Comparison of ENCODE assay signal across 9 cellular contexts in genomic region chr14:95526483-95527391, GRCh38. TPM values are rescaled to one million over a fixed set of nuclear protein-coding genes. Genes with fewer than 3 reads are reported as not detected.
A peak's percentile ranks its signal among the peaks of the same experiment; 100 is the strongest.
DNase-seq lines count a peak whose midpoint lies in the region; ATAC-seq, FAIRE-seq and TF ChIP-seq lines count a peak whose summit lies in the region.
"Had no signal": no experiment of that assay in that cellular context is flagged by ENCODE, and none has a peak within 500 bp of the region (broad histone marks: within the 10 kb centered on the region; RNA-seq: fewer than 3 reads in every experiment).

No MANE protein-coding gene starts in this region.

- H3K27me3 ChIP-seq in gastroesophageal sphincter (no peaks in the 10 kb centered on the region), smooth muscle cell (ENCODE audit: low read depth) (no peaks in the 10 kb centered on the region), BE2C (no peaks in the 10 kb centered on the region)

- peak; percentile 38 for ATAC-seq in gastroesophageal sphincter

- H3K9ac ChIP-seq in smooth muscle cell (ENCODE audit: low read depth), result no peak overlapping the region

- H3K36me3 ChIP-seq in KOPT-K1 (ENCODE audit: insufficient read depth, low read length), result peaks cover 29% of the 10 kb centered on the region
- H3K36me3 ChIP-seq in gastroesophageal sphincter, result peaks cover 0 to 15% of the 10 kb centered on the region in 2 donors
- H3K36me3 ChIP-seq in smooth muscle cell (ENCODE audit: low read depth), result no peaks in the 10 kb centered on the region
- peaks cover 8% of the 10 kb centered on the region; the same call in 1 of the 2 replicates for H3K36me3 ChIP-seq in BE2C

- H3F3A ChIP-seq in smooth muscle cell (ENCODE audit: low read depth), result peaks cover 37% of the 10 kb centered on the region

- TF ChIP-seq CTCF in gastroesophageal sphincter (IDR thresholded peaks at IDR 0.05) (no peak), smooth muscle cell (IDR thresholded peaks at IDR 0.05; ENCODE audit: borderline replicate concordance, insufficient read depth, poor library complexity, severe bottlenecking) (no peak), BE2C (IDR thresholded peaks at IDR 0.05; ENCODE audit: low read depth, low read length) (no peak)

- H3K9me3 ChIP-seq in KOPT-K1 (ENCODE audit: insufficient read depth, low read length, poor library complexity, severe bottlenecking) (no peaks in the 10 kb centered on the region), gastroesophageal sphincter (no peaks in the 10 kb centered on the region), smooth muscle cell (replicated peaks; ENCODE audit: low read depth) (no peaks in the 10 kb centered on the region), BE2C (no peaks in the 10 kb centered on the region)

- FAIRE-seq in RCC 7860 (lab: Jason Lieb, UNC), result no peak

- TF ChIP-seq POLR2A in gastroesophageal sphincter (IDR thresholded peaks at IDR 0.05), result no peak

- H3K4me1 ChIP-seq in gastroesophageal sphincter (peaks cover 0 to 53% (median 12%) of the 10 kb centered on the region in 3 donors), smooth muscle cell (ENCODE audit: low read depth) (peaks cover 18% of the 10 kb centered on the region), BE2C (peaks cover 16% of the 10 kb centered on the region)

- H3K4me2 ChIP-seq in smooth muscle cell, result peak overlapping the region; percentile 59

- H3K4me3 ChIP-seq in gastroesophageal sphincter (no peak overlapping the region), smooth muscle cell (no peak overlapping the region), BE2C (ENCODE audit: low read depth, low read length) (no peak overlapping the region)

- no peak overlapping the region for H2AFZ ChIP-seq in smooth muscle cell (ENCODE audit: low read depth)

- H3K79me2 ChIP-seq in smooth muscle cell (ENCODE audit: low read depth), result peaks cover 38% of the 10 kb centered on the region

- peak; percentile 28 for DNase-seq in activated CD8-positive, alpha-beta memory T cell treated with anti-CD3 and anti-CD28 coated beads, Interleukin-2, amount 50 U/mL, for 48 hours
- DNase-seq in smooth muscle cell (lab: John Stamatoyannopoulos, UW; ENCODE audit: unreplicated experiment) (no peak), BE2C (no peak), NAMALWA (ENCODE audit: low spot score) (no peak), NCI-H2171 (lab: John Stamatoyannopoulos, UW) (no peak), RCC 7860 (ENCODE audit: low spot score) (no peak)

- 20 to 29% methylated on average over 1 to 8 of the region's 9 CpGs for WGBS in gastroesophageal sphincter (ENCODE audit: low coverage in 1 of 2), 2 donors
- WGBS in smooth muscle cell (ENCODE audit: low lambda C conversion rate), result 68% methylated on average over 9 of the region's 9 CpGs

- H3K27ac ChIP-seq in KOPT-K1 (ENCODE audit: low read depth, low read length, poor library complexity, severe bottlenecking) (peak overlapping the region; percentile 86), gastroesophageal sphincter (peak overlapping the region in 3 of 4 donors; percentile 36 to 78 (median 68)), smooth muscle cell (ENCODE audit: low read depth) (peak overlapping the region; percentile 64)

- TF ChIP-seq EP300 in gastroesophageal sphincter (IDR thresholded peaks at IDR 0.05), result no peak

- H4K20me1 ChIP-seq in smooth muscle cell (ENCODE audit: low read depth), result peaks cover 11% of the 10 kb centered on the region

RNA-seq across cellular contexts. Expression of gene GLRX5, which starts 8.1 kb away (rescaled TPM):
- total RNA-seq in gastroesophageal sphincter (10 to 100 TPM; 30.5 to 50.5 (median 33.3) TPM), smooth muscle cell (42.4 and 53.5 TPM in 2 replicates)
- 79.8 and 84.3 TPM in 2 replicates for polyA plus RNA-seq in smooth muscle cell
- 189 TPM for polyA plus RNA-seq in BE2C (2012; ENCODE audit: insufficient read depth, insufficient read length, low read depth)

RNA-seq across cellular contexts. Expression of gene SYNE3, which starts 10.3 kb away (rescaled TPM):
- 10 to 100 TPM; 16.5 to 28.0 (median 20.3) TPM for total RNA-seq in gastroesophageal sphincter
- total RNA-seq in smooth muscle cell, result 4.0 and 4.2 TPM in 2 replicates
- 2.7 and 4.1 TPM in 2 replicates for polyA plus RNA-seq in smooth muscle cell
- 13.0 TPM for polyA plus RNA-seq in BE2C (2012; ENCODE audit: insufficient read depth, insufficient read length, low read depth)
- total RNA-seq: HT-29 had no signal
